Comparison of ENCODE assay signal across 24 cellular contexts in genomic region chr16:76800196-76800595, GRCh38.
"Had no signal": no experiment of that assay in that cellular context is flagged by ENCODE, and none has a peak within 500 bp of the region (broad histone marks: within the 10 kb centered on the region; RNA-seq: fewer than 3 reads in every experiment).

No MANE protein-coding gene starts in this region.

- H3K4me3 Mint-ChIP-seq: dendritic cell treated with granulocyte-macrophage colony-stimulating factor and Interleukin-4, amounts not matched to agents 40 ng/mL and 50 ng/mL, for 4 days; effector memory CD8-positive, alpha-beta T cell; natural killer cell treated with Interleukin-12 subunit alpha and Interleukin-12 subunit beta and Interleukin-15 and Interleukin-18, amount 100 ng/mL, for 72 hours; stimulated activated effector memory CD8-positive, alpha-beta T cell treated with anti-CD3 and anti-CD28 coated beads, Interleukin-12 subunit alpha, Interleukin-12 subunit beta, amount 100 ng/mL, for 72 hours; type B pancreatic cell had no signal

- DNase-seq: effector memory CD8-positive, alpha-beta T cell; kidney; left cardiac atrium; left ventricle myocardium inferior; lower lobe of right lung; mesenchymal stem cell; midbrain; occipital lobe; psoas muscle; retina; right lobe of liver; stimulated activated CD4-positive, alpha-beta T cell treated with anti-CD3 and anti-CD28 coated beads, Interleukin-4, amount 100 ng/mL, for 1 hour; stimulated activated CD8-positive, alpha-beta memory T cell treated with anti-CD3 and anti-CD28 coated beads, Interleukin-4, amount 100 ng/mL, for 48 hours; stimulated activated naive CD8-positive, alpha-beta T cell treated with anti-CD3 and anti-CD28 coated beads, Interleukin-15, Interleukin-2, amounts not matched to agents 100 U/mL and 50 U/mL, for 24 hours; thyroid gland had no signal

- H3K4me1 Mint-ChIP-seq: stimulated activated effector memory CD8-positive, alpha-beta T cell treated with anti-CD3 and anti-CD28 coated beads, Interleukin-12 subunit alpha, Interleukin-12 subunit beta, amount 100 ng/mL, for 72 hours had no signal

- H3K4me1 ChIP-seq: esophagus muscularis mucosa, left ventricle myocardium inferior, lower lobe of right lung, parathyroid adenoma, psoas muscle, right lobe of liver, suprapubic skin, thyroid gland had no signal

- H3K9me3 Mint-ChIP-seq: type B pancreatic cell had no signal

- H3K27me3 ChIP-seq: esophagus muscularis mucosa, right lobe of liver, suprapubic skin, thyroid gland had no signal

- H3K27me3 Mint-ChIP-seq: dendritic cell treated with granulocyte-macrophage colony-stimulating factor and Interleukin-4, amounts not matched to agents 40 ng/mL and 50 ng/mL, for 4 days; effector memory CD8-positive, alpha-beta T cell; natural killer cell treated with Interleukin-12 subunit alpha and Interleukin-12 subunit beta and Interleukin-15 and Interleukin-18, amount 100 ng/mL, for 72 hours had no signal

- ATAC-seq: effector memory CD8-positive, alpha-beta T cell; left cardiac atrium; lower lobe of right lung; natural killer cell treated with Interleukin-12 subunit alpha and Interleukin-12 subunit beta and Interleukin-15 and Interleukin-18, amount 100 ng/mL, for 72 hours; psoas muscle; right lobe of liver; stimulated activated effector memory CD8-positive, alpha-beta T cell treated with anti-CD3 and anti-CD28 coated beads, Interleukin-12 subunit alpha, Interleukin-12 subunit beta, amount 100 ng/mL, for 72 hours; stimulated activated naive CD8-positive, alpha-beta T cell treated with anti-CD3 and anti-CD28 coated beads, Interleukin-15, Interleukin-2, amounts not matched to agents 100 U/mL and 50 U/mL, for 24 hours had no signal

- H3K27ac Mint-ChIP-seq: dendritic cell treated with granulocyte-macrophage colony-stimulating factor and Interleukin-4, amounts not matched to agents 40 ng/mL and 50 ng/mL, for 4 days; effector memory CD8-positive, alpha-beta T cell; natural killer cell treated with Interleukin-12 subunit alpha and Interleukin-12 subunit beta and Interleukin-15 and Interleukin-18, amount 100 ng/mL, for 72 hours; stimulated activated effector memory CD8-positive, alpha-beta T cell treated with anti-CD3 and anti-CD28 coated beads, Interleukin-12 subunit alpha, Interleukin-12 subunit beta, amount 100 ng/mL, for 72 hours; type B pancreatic cell had no signal

- H3K36me3 Mint-ChIP-seq: natural killer cell treated with Interleukin-12 subunit alpha and Interleukin-12 subunit beta and Interleukin-15 and Interleukin-18, amount 100 ng/mL, for 72 hours; stimulated activated effector memory CD8-positive, alpha-beta T cell treated with anti-CD3 and anti-CD28 coated beads, Interleukin-12 subunit alpha, Interleukin-12 subunit beta, amount 100 ng/mL, for 72 hours; type B pancreatic cell had no signal

- H3K9me3 ChIP-seq: esophagus muscularis mucosa, left ventricle myocardium inferior, lower lobe of right lung, psoas muscle, right lobe of liver, suprapubic skin, thyroid gland had no signal

- H3K36me3 ChIP-seq: esophagus muscularis mucosa, left ventricle myocardium inferior, lower lobe of right lung, right lobe of liver, suprapubic skin, thyroid gland had no signal

- H3K4me3 ChIP-seq: esophagus muscularis mucosa, hepatocyte, left ventricle myocardium inferior, lower lobe of right lung, psoas muscle, right lobe of liver, suprapubic skin, thyroid gland had no signal

- H3K27ac ChIP-seq: epithelial cell of prostate, esophagus muscularis mucosa, hepatocyte, left ventricle myocardium inferior, lower lobe of right lung, parathyroid adenoma, psoas muscle, right lobe of liver, suprapubic skin, thyroid gland had no signal
